ENCODE assay signal across 20 cellular contexts in the genomic region with DNA sequence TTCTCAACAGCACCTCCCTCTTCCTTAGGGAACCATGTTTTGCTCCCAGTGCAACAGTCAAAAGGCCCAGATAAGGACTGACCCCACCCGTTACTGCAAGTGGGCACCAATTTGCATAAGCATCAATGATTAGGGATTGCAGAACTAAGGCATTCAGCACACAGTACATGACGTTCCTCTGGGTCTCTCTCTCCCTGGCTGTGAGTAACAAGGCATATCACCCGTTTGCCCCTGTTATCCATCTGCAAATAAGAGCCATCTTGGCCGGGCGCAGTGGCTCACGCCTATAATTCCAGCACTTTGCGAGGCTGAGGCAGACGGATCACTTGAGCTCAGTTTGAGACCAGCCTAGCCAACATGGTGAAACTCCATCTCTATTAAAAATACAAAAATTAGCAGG. TPM values are rescaled to one million over a fixed set of nuclear protein-coding genes. Genes with fewer than 3 reads are reported as not detected.
DNase-seq lines count a peak whose midpoint lies in the region; ATAC-seq and TF ChIP-seq lines count a peak whose summit lies in the region.
"Had no signal": no experiment of that assay in that cellular context is flagged by ENCODE, and none has a peak within 500 bp of the region (broad histone marks: within the 10 kb centered on the region; RNA-seq: fewer than 3 reads in every experiment).

No MANE protein-coding gene starts in this region.

- TF ChIP-seq POLR2A in body of pancreas (IDR thresholded peaks at IDR 0.05): no peak

- no peaks in the 10 kb centered on the region for H3K36me3 Mint-ChIP-seq in progenitor cell of endocrine pancreas (ENCODE audit: insufficient read depth)
- H3K36me3 Mint-ChIP-seq: CD14-positive monocyte; CD4-positive, alpha-beta memory T cell had no signal

- TF ChIP-seq CTCF in right atrium auricular region (IDR thresholded peaks at IDR 0.05): no peak
- no peak for TF ChIP-seq CTCF in body of pancreas (IDR thresholded peaks at IDR 0.05)
- no peak for TF ChIP-seq CTCF in progenitor cell of endocrine pancreas (IDR thresholded peaks at IDR 0.05; ENCODE audit: unreplicated experiment)

- peak; percentile 67 for ATAC-seq in Right ventricle myocardium inferior
- ATAC-seq in body of pancreas: peak; percentile 22
- peak; percentile 82 for ATAC-seq in left ventricle myocardium superior
- ATAC-seq in GM18873 (IDR thresholded peaks at IDR 0.05; ENCODE audit: low FRiP score, unreplicated experiment): no peak
- ATAC-seq in GM21619 (IDR thresholded peaks at IDR 0.05; ENCODE audit: unreplicated experiment): no peak
- ATAC-seq: GM23338, HCT116 had no signal

- no peaks in the 10 kb centered on the region for H3K36me3 ChIP-seq in right atrium auricular region
- H3K36me3 ChIP-seq in body of pancreas (replicated peaks in 1 of 2; ENCODE audit: insufficient read depth in 1 of 2, low read depth in 2 of 2): no peaks in the 10 kb centered on the region
- H3K36me3 ChIP-seq: BLaER1 had no signal

- no peaks in the 10 kb centered on the region for H3K9me3 Mint-ChIP-seq in progenitor cell of endocrine pancreas (ENCODE audit: low read depth)
- H3K9me3 Mint-ChIP-seq: CD4-positive, alpha-beta memory T cell; GM23338; HFFc6 had no signal

- no peak overlapping the region for H3K27ac ChIP-seq in right atrium auricular region
- no peak overlapping the region for H3K27ac ChIP-seq in body of pancreas
- H3K27ac ChIP-seq: BLaER1 had no signal

- H3K27me3 ChIP-seq in right atrium auricular region (no peaks in the 10 kb centered on the region), body of pancreas (no peaks in the 10 kb centered on the region)
- H3K27me3 ChIP-seq: BLaER1 had no signal

- intact Hi-C loops in Right ventricle myocardium inferior (cut with DNase I): no loop called here
- intact Hi-C loops in body of pancreas (cut with DNase I): no loop called here
- intact Hi-C loops in left ventricle myocardium superior (cut with micrococcal nuclease): no loop called here

- H3K4me3 ChIP-seq in right atrium auricular region (no peak overlapping the region), body of pancreas (no peak overlapping the region)
- H3K4me3 ChIP-seq: BLaER1, GM23338 had no signal

- H3K4me1 ChIP-seq in right atrium auricular region (peaks cover 0 to 21% of the 10 kb centered on the region in 2 donors), body of pancreas (peaks cover 57% of the 10 kb centered on the region)
- H3K4me1 ChIP-seq: BLaER1 had no signal

- H3K9me3 ChIP-seq in right atrium auricular region (no peaks in the 10 kb centered on the region), body of pancreas (no peaks in the 10 kb centered on the region)
- H3K9me3 ChIP-seq: BLaER1 had no signal

- H3K27me3 Mint-ChIP-seq in progenitor cell of endocrine pancreas: no peaks in the 10 kb centered on the region

- 38 to 57% methylated on average over 8 of the region's 8 CpGs for WGBS in body of pancreas, 2 donors

- no peak overlapping the region for H3K4me3 Mint-ChIP-seq in progenitor cell of endocrine pancreas (ENCODE audit: low read depth)
- H3K4me3 Mint-ChIP-seq: CD14-positive monocyte; CD4-positive, alpha-beta memory T cell; GM23338; HFFc6 had no signal

- peaks cover 60% of the 10 kb centered on the region for H3K4me1 Mint-ChIP-seq in progenitor cell of endocrine pancreas (ENCODE audit: low read depth)
- H3K4me1 Mint-ChIP-seq: CD14-positive monocyte; CD4-positive, alpha-beta memory T cell had no signal

- DNase-seq in Right ventricle myocardium inferior (ENCODE audit: missing footprints): no peak
- no peak for DNase-seq in right atrium auricular region (ENCODE audit: low spot score)
- peak in 2 of 4 donors; percentile 26 to 28 for DNase-seq in body of pancreas
- DNase-seq in left ventricle myocardium superior: peak; percentile 34
- DNase-seq in progenitor cell of endocrine pancreas (ENCODE audit: low spot score, unreplicated experiment): no peak
- no peak for DNase-seq in NCI-H1092 (lab: John Stamatoyannopoulos, UW)
- DNase-seq: 8988T; CD4-positive, alpha-beta memory T cell; DMS153; DMS79; GDM1; H7; HFFc6; IMR-90 had no signal

- peak overlapping the region; percentile 23 for H3K27ac Mint-ChIP-seq in progenitor cell of endocrine pancreas
- H3K27ac Mint-ChIP-seq: CD14-positive monocyte; CD4-positive, alpha-beta memory T cell; GM23338; HFFc6 had no signal

RNA-seq across cellular contexts. Expression of a gene that starts 18.8 kb away (rescaled TPM):
- 33.1 TPM for total RNA-seq in Right ventricle myocardium inferior
- total RNA-seq in right atrium auricular region: 10 to 100 TPM; 28.5 to 34.8 TPM
- 10 to 100 TPM; 44.2 to 63.6 TPM for total RNA-seq in body of pancreas
- 37.5 TPM for total RNA-seq in left ventricle myocardium superior
- 142 and 150 TPM in 2 replicates for total RNA-seq in progenitor cell of endocrine pancreas

Comparison
In these comparisons a context has a peak if more than half of its experiments do, and no peak if none do; other contexts are left out.
1. ATAC-seq: peak in Right ventricle myocardium inferior (single experiment), body of pancreas (single experiment) and left ventricle myocardium superior (single experiment); none in GM18873 (single experiment) and GM21619 (single experiment).